In the genomic region with DNA sequence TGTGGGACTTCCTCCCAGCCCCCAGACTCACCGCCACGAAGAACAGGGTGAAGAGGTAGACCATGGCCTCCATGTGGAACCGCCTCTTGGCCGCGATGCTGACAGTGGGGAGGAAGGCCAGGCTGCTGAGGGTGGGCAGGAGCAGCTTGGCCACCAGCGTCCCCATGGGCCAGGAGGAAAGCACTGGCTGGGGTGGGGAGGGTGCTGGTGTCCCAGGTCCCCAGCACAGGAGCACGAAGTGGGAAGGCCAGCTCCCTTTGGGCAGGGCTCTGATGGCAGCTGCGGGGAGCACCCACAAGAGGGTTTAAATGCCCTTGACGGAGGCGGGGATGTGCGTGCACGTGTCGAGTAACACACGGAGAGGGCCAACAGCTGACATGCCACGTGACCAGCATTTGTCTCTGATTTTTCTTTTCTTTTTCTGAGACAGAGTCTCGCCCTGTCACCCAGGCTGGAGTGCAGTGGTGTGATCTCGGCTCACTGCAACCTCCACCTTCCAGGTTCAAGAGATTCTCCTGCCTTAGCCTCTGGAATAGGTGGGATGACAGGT, we compare ENCODE assay signal across 21 cellular contexts. TPM values are rescaled to one million over a fixed set of nuclear protein-coding genes. Genes with fewer than 3 reads are reported as not detected.
"Had no signal": no experiment of that assay in that cellular context is flagged by ENCODE, and none has a peak within 500 bp of the region (broad histone marks: within the 10 kb centered on the region; RNA-seq: fewer than 3 reads in every experiment).

MYMK (minus strand) TSS at position 281 of the 550 bp plus-strand sequence; CDS start at position 166, 115 bp downstream.

- H3K9me3 ChIP-seq: lower lobe of right lung, thyroid gland had no signal

- H3K4me3 Mint-ChIP-seq: activated CD4-positive, alpha-beta memory T cell treated with anti-CD3 and anti-CD28 coated beads, Interleukin-2, amount 10 ng/mL, durations not matched to agents 7 days and 5 days; activated CD4-positive, alpha-beta T cell treated with anti-CD3 and anti-CD28 coated beads for 36 hours; activated naive CD4-positive, alpha-beta T cell treated with anti-CD3 and anti-CD28 coated beads, Interleukin-2, amount 50 U/mL, for 24 hours; activated T-cell treated with anti-CD3 and anti-CD28 coated beads, Interleukin-2, amount 50 U/mL, for 24 hours; effector memory CD8-positive, alpha-beta T cell; naive thymus-derived CD8-positive, alpha-beta T cell; T-cell had no signal

- H3K27me3 Mint-ChIP-seq: activated CD4-positive, alpha-beta T cell treated with anti-CD3 and anti-CD28 coated beads for 36 hours; activated naive CD4-positive, alpha-beta T cell treated with anti-CD3 and anti-CD28 coated beads, Interleukin-2, amount 50 U/mL, for 24 hours; naive thymus-derived CD8-positive, alpha-beta T cell had no signal

- H3K4me3 ChIP-seq: lower lobe of right lung, thyroid gland had no signal

- H3K4me1 Mint-ChIP-seq: activated CD4-positive, alpha-beta memory T cell treated with anti-CD3 and anti-CD28 coated beads, Interleukin-2, amount 10 ng/mL, durations not matched to agents 7 days and 5 days had no signal

- DNase-seq: activated CD4-positive, alpha-beta memory T cell treated with anti-CD3 and anti-CD28 coated beads, Interleukin-2, amount 10 ng/mL, durations not matched to agents 7 days and 5 days; activated CD4-positive, alpha-beta T cell treated with anti-CD3 and anti-CD28 coated beads for 36 hours; activated effector memory CD4-positive, alpha-beta T cell treated with anti-CD3 and anti-CD28 coated beads, Interleukin-2, amount 50 U/mL, for 16 hours; activated T-cell treated with anti-CD3 and anti-CD28 coated beads, Interleukin-2, amount 50 U/mL, for 24 hours; brain microvascular endothelial cell; cerebellar nuclear complex; effector memory CD8-positive, alpha-beta T cell; foreskin keratinocyte; kidney glomerular epithelial cell; lower lobe of right lung; naive thymus-derived CD8-positive, alpha-beta T cell; occipital lobe; stimulated activated CD4-positive, alpha-beta T cell treated with anti-CD3 and anti-CD28 coated beads, Interleukin-1b, Interleukin-23, amount 100 ng/mL, for 48 hours; T-cell; T-helper 9 cell; thyroid gland had no signal

- H3K9me3 Mint-ChIP-seq: activated CD4-positive, alpha-beta memory T cell treated with anti-CD3 and anti-CD28 coated beads, Interleukin-2, amount 10 ng/mL, durations not matched to agents 7 days and 5 days; activated naive CD4-positive, alpha-beta T cell treated with anti-CD3 and anti-CD28 coated beads, Interleukin-2, amount 50 U/mL, for 24 hours; activated T-cell treated with anti-CD3 and anti-CD28 coated beads, Interleukin-2, amount 50 U/mL, for 24 hours; effector memory CD8-positive, alpha-beta T cell; naive thymus-derived CD8-positive, alpha-beta T cell; T-cell had no signal

- H3K27me3 ChIP-seq: thyroid gland had no signal

- H3K36me3 ChIP-seq: brain microvascular endothelial cell, lower lobe of right lung, thyroid gland had no signal

- H3K36me3 Mint-ChIP-seq: activated naive CD4-positive, alpha-beta T cell treated with anti-CD3 and anti-CD28 coated beads, Interleukin-2, amount 50 U/mL, for 24 hours; naive thymus-derived CD8-positive, alpha-beta T cell; T-cell had no signal

- ATAC-seq: activated CD4-positive, alpha-beta T cell treated with anti-CD3 and anti-CD28 coated beads for 36 hours; effector memory CD8-positive, alpha-beta T cell; foreskin keratinocyte; lower lobe of right lung; naive thymus-derived CD8-positive, alpha-beta T cell; T-cell had no signal

- FAIRE-seq: urothelium cell line had no signal

- H3K4me1 ChIP-seq: foreskin keratinocyte had no signal

- H3K27ac Mint-ChIP-seq: activated CD4-positive, alpha-beta memory T cell treated with anti-CD3 and anti-CD28 coated beads, Interleukin-2, amount 10 ng/mL, durations not matched to agents 7 days and 5 days; activated CD4-positive, alpha-beta T cell treated with anti-CD3 and anti-CD28 coated beads for 36 hours; activated naive CD4-positive, alpha-beta T cell treated with anti-CD3 and anti-CD28 coated beads, Interleukin-2, amount 50 U/mL, for 24 hours; activated T-cell treated with anti-CD3 and anti-CD28 coated beads, Interleukin-2, amount 50 U/mL, for 24 hours; effector memory CD8-positive, alpha-beta T cell; progenitor cell of endocrine pancreas; T-cell had no signal

- H3K27ac ChIP-seq: brain microvascular endothelial cell, foreskin keratinocyte, lower lobe of right lung, thyroid gland had no signal

RNA-seq across cellular contexts. Expression of gene MYMK, which starts in this region (rescaled TPM):
- total RNA-seq: activated CD4-positive, alpha-beta memory T cell treated with anti-CD3 and anti-CD28 coated beads, Interleukin-2, amount 10 ng/mL, durations not matched to agents 7 days and 5 days; activated CD4-positive, alpha-beta T cell treated with anti-CD3 and anti-CD28 coated beads for 36 hours; foreskin keratinocyte; lower lobe of right lung; mononuclear cell; naive thymus-derived CD8-positive, alpha-beta T cell; occipital lobe; progenitor cell of endocrine pancreas; sciatic nerve; T-cell; thyroid gland had no signal
- polyA plus RNA-seq: foreskin keratinocyte; naive thymus-derived CD8-positive, alpha-beta T cell had no signal
